ENCODE assay signal across 17 cellular contexts in the genomic region with DNA sequence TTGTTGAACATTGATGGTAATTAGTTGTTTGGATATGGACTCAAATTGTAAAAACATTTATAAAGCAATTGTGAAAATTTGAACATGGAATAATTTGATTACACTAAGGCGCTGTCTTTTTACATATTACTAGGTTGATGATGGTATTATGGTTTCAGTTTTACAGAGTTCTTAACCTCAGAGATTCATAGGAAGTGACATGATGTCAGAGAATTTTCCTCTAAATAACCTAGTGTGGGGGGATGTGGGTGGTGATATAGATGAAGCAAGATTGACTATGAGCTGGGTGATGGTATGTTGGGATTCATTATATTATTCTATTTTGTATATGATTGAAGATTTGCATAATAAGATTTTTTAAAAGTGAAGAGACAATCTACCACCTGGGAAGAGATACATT. TPM values are rescaled to one million over a fixed set of nuclear protein-coding genes. Genes with fewer than 3 reads are reported as not detected.
DNase-seq lines count a peak whose midpoint lies in the region; ATAC-seq lines count a peak whose summit lies in the region.
"Had no signal": no experiment of that assay in that cellular context is flagged by ENCODE, and none has a peak within 500 bp of the region (broad histone marks: within the 10 kb centered on the region; RNA-seq: fewer than 3 reads in every experiment).

No MANE protein-coding gene starts in this region.

- CTCF ChIA-PET in activated CD4-positive, alpha-beta memory T cell treated with anti-CD3 and anti-CD28 coated beads for 36 hours (lab: Charles Lee): interaction anchor here (2.2 to 3.3 kb wide), 2 partner anchors 23 to 24 kb away, joined by 7 to 23 read pairs; no protein-coding TSS in a partner anchor
- CTCF ChIA-PET in activated CD4-positive, alpha-beta memory T cell treated with anti-CD3 and anti-CD28 coated beads, Interleukin-2, amount 10 ng/mL, durations not matched to agents 7 days and 5 days (lab: Charles Lee): no interaction called here

- H3K27ac Mint-ChIP-seq in activated CD4-positive, alpha-beta memory T cell treated with anti-CD3 and anti-CD28 coated beads for 36 hours: peak overlapping the region; percentile 46
- H3K27ac Mint-ChIP-seq in activated CD4-positive, alpha-beta memory T cell treated with anti-CD3 and anti-CD28 coated beads, Interleukin-2, amount 10 ng/mL, durations not matched to agents 7 days and 5 days: no peak overlapping the region
- peak overlapping the region; percentile 80 for H3K27ac Mint-ChIP-seq in activated T-helper 1 cell treated with anti-CD3 and anti-CD28 coated beads, Interleukin-12 subunit alpha, Interleukin-12 subunit beta, Interleukin-2, Interleukin-4 antibody, amounts not matched to agents 30 ng/mL and 10 ng/mL and 1 ng/mL, durations not matched to agents 14 hours and 24 hours and 36 hours
- peak overlapping the region; percentile 69 to 82 for H3K27ac Mint-ChIP-seq in natural killer cell treated with Interleukin-12 subunit alpha and Interleukin-12 subunit beta and Interleukin-15 and Interleukin-18, amount 100 ng/mL, for 72 hours

- POLR2A ChIA-PET in activated CD4-positive, alpha-beta memory T cell treated with anti-CD3 and anti-CD28 coated beads for 36 hours (lab: Charles Lee): no interaction called here
- POLR2A ChIA-PET in activated CD4-positive, alpha-beta memory T cell treated with anti-CD3 and anti-CD28 coated beads, Interleukin-2, amount 10 ng/mL, durations not matched to agents 7 days and 5 days (lab: Charles Lee): no interaction called here

- intact Hi-C loops in activated CD4-positive, alpha-beta memory T cell treated with anti-CD3 and anti-CD28 coated beads for 36 hours (cut with micrococcal nuclease): loop anchor here (2.0 to 5.0 kb wide), 4 partner anchors 47 to 475 kb away; a partner anchor contains a TSS
- intact Hi-C loops in activated T-helper 1 cell treated with anti-CD3 and anti-CD28 coated beads, Interleukin-12 subunit alpha, Interleukin-12 subunit beta, Interleukin-2, Interleukin-4 antibody, amounts not matched to agents 30 ng/mL and 10 ng/mL and 1 ng/mL, durations not matched to agents 14 hours and 24 hours and 36 hours (cut with micrococcal nuclease): loop anchor here (1.0 kb wide), 3 partner anchors 46 to 73 kb away; a partner anchor contains a TSS

- DNase-seq in activated CD4-positive, alpha-beta memory T cell treated with anti-CD3 and anti-CD28 coated beads for 36 hours: no peak
- no peak for DNase-seq in activated CD4-positive, alpha-beta memory T cell treated with anti-CD3 and anti-CD28 coated beads, Interleukin-2, amount 10 ng/mL, durations not matched to agents 7 days and 5 days
- DNase-seq in ELR (ENCODE audit: low read depth) (peak; percentile 27), NCI-H510A (lab: John Stamatoyannopoulos, UW) (no peak), NCI-H1048 (lab: John Stamatoyannopoulos, UW) (no peak)
- DNase-seq in activated T-helper 1 cell treated with anti-CD3 and anti-CD28 coated beads, Interleukin-12 subunit alpha, Interleukin-12 subunit beta, Interleukin-2, Interleukin-4 antibody, amounts not matched to agents 30 ng/mL and 10 ng/mL and 1 ng/mL, durations not matched to agents 14 hours and 24 hours and 36 hours (ENCODE audit: low spot score): no peak
- DNase-seq in natural killer cell treated with Interleukin-12 subunit alpha and Interleukin-12 subunit beta and Interleukin-15 and Interleukin-18, amount 100 ng/mL, for 72 hours (ENCODE audit: low spot score): no peak
- DNase-seq: DND-41, GDM1, MV-4-11, NCI-H1436, NCI-H2029, NCI-H2171, NCI-H446 treated with DMSO at 0.1 percent for 48 hours, NCI-H774 had no signal

- no peaks in the 10 kb centered on the region for H3K9me3 Mint-ChIP-seq in activated CD4-positive, alpha-beta memory T cell treated with anti-CD3 and anti-CD28 coated beads for 36 hours
- H3K9me3 Mint-ChIP-seq in activated CD4-positive, alpha-beta memory T cell treated with anti-CD3 and anti-CD28 coated beads, Interleukin-2, amount 10 ng/mL, durations not matched to agents 7 days and 5 days: no peaks in the 10 kb centered on the region
- peaks cover 5% of the 10 kb centered on the region for H3K9me3 Mint-ChIP-seq in activated T-helper 1 cell treated with anti-CD3 and anti-CD28 coated beads, Interleukin-12 subunit alpha, Interleukin-12 subunit beta, Interleukin-2, Interleukin-4 antibody, amounts not matched to agents 30 ng/mL and 10 ng/mL and 1 ng/mL, durations not matched to agents 14 hours and 24 hours and 36 hours
- H3K9me3 Mint-ChIP-seq in natural killer cell treated with Interleukin-12 subunit alpha and Interleukin-12 subunit beta and Interleukin-15 and Interleukin-18, amount 100 ng/mL, for 72 hours: no peaks in the 10 kb centered on the region

- H3K4me1 Mint-ChIP-seq in activated CD4-positive, alpha-beta memory T cell treated with anti-CD3 and anti-CD28 coated beads for 36 hours (ENCODE audit: low read depth): peaks cover 18% of the 10 kb centered on the region
- H3K4me1 Mint-ChIP-seq in activated CD4-positive, alpha-beta memory T cell treated with anti-CD3 and anti-CD28 coated beads, Interleukin-2, amount 10 ng/mL, durations not matched to agents 7 days and 5 days: peaks cover 17% of the 10 kb centered on the region
- peaks cover 26% of the 10 kb centered on the region for H3K4me1 Mint-ChIP-seq in activated T-helper 1 cell treated with anti-CD3 and anti-CD28 coated beads, Interleukin-12 subunit alpha, Interleukin-12 subunit beta, Interleukin-2, Interleukin-4 antibody, amounts not matched to agents 30 ng/mL and 10 ng/mL and 1 ng/mL, durations not matched to agents 14 hours and 24 hours and 36 hours (ENCODE audit: low read depth)
- H3K4me1 Mint-ChIP-seq in natural killer cell treated with Interleukin-12 subunit alpha and Interleukin-12 subunit beta and Interleukin-15 and Interleukin-18, amount 100 ng/mL, for 72 hours (ENCODE audit: low read depth in 2 of 2): peaks cover 14 to 29% of the 10 kb centered on the region in 2 donors

- peak; percentile 94 to 97 for ATAC-seq in natural killer cell treated with Interleukin-12 subunit alpha and Interleukin-12 subunit beta and Interleukin-15 and Interleukin-18, amount 100 ng/mL, for 72 hours
- ATAC-seq in HG02981 (IDR thresholded peaks at IDR 0.05; ENCODE audit: unreplicated experiment): no peak
- ATAC-seq: A549 had no signal

- peaks cover 21% of the 10 kb centered on the region for H3K27me3 Mint-ChIP-seq in activated CD4-positive, alpha-beta memory T cell treated with anti-CD3 and anti-CD28 coated beads for 36 hours
- H3K27me3 Mint-ChIP-seq in activated CD4-positive, alpha-beta memory T cell treated with anti-CD3 and anti-CD28 coated beads, Interleukin-2, amount 10 ng/mL, durations not matched to agents 7 days and 5 days: peaks cover 18% of the 10 kb centered on the region
- H3K27me3 Mint-ChIP-seq in activated T-helper 1 cell treated with anti-CD3 and anti-CD28 coated beads, Interleukin-12 subunit alpha, Interleukin-12 subunit beta, Interleukin-2, Interleukin-4 antibody, amounts not matched to agents 30 ng/mL and 10 ng/mL and 1 ng/mL, durations not matched to agents 14 hours and 24 hours and 36 hours (ENCODE audit: insufficient read depth): peaks cover 19% of the 10 kb centered on the region
- peaks cover 9 to 25% of the 10 kb centered on the region in 2 donors for H3K27me3 Mint-ChIP-seq in natural killer cell treated with Interleukin-12 subunit alpha and Interleukin-12 subunit beta and Interleukin-15 and Interleukin-18, amount 100 ng/mL, for 72 hours

- no peak overlapping the region for H3K4me3 Mint-ChIP-seq in activated CD4-positive, alpha-beta memory T cell treated with anti-CD3 and anti-CD28 coated beads for 36 hours
- H3K4me3 Mint-ChIP-seq in activated CD4-positive, alpha-beta memory T cell treated with anti-CD3 and anti-CD28 coated beads, Interleukin-2, amount 10 ng/mL, durations not matched to agents 7 days and 5 days: no peak overlapping the region
- peak overlapping the region; percentile 3 for H3K4me3 Mint-ChIP-seq in activated T-helper 1 cell treated with anti-CD3 and anti-CD28 coated beads, Interleukin-12 subunit alpha, Interleukin-12 subunit beta, Interleukin-2, Interleukin-4 antibody, amounts not matched to agents 30 ng/mL and 10 ng/mL and 1 ng/mL, durations not matched to agents 14 hours and 24 hours and 36 hours
- peak overlapping the region; percentile 65 for H3K4me3 Mint-ChIP-seq in natural killer cell treated with Interleukin-12 subunit alpha and Interleukin-12 subunit beta and Interleukin-15 and Interleukin-18, amount 100 ng/mL, for 72 hours

- H3K36me3 Mint-ChIP-seq in activated CD4-positive, alpha-beta memory T cell treated with anti-CD3 and anti-CD28 coated beads for 36 hours: no peaks in the 10 kb centered on the region
- no peaks in the 10 kb centered on the region for H3K36me3 Mint-ChIP-seq in activated CD4-positive, alpha-beta memory T cell treated with anti-CD3 and anti-CD28 coated beads, Interleukin-2, amount 10 ng/mL, durations not matched to agents 7 days and 5 days (ENCODE audit: low read depth)
- H3K36me3 Mint-ChIP-seq in activated T-helper 1 cell treated with anti-CD3 and anti-CD28 coated beads, Interleukin-12 subunit alpha, Interleukin-12 subunit beta, Interleukin-2, Interleukin-4 antibody, amounts not matched to agents 30 ng/mL and 10 ng/mL and 1 ng/mL, durations not matched to agents 14 hours and 24 hours and 36 hours (ENCODE audit: low read depth): peaks cover 2% of the 10 kb centered on the region
- no peaks in the 10 kb centered on the region for H3K36me3 Mint-ChIP-seq in natural killer cell treated with Interleukin-12 subunit alpha and Interleukin-12 subunit beta and Interleukin-15 and Interleukin-18, amount 100 ng/mL, for 72 hours

RNA-seq across cellular contexts. Expression of a gene that starts 45.9 kb away (rescaled TPM):
- total RNA-seq in activated CD4-positive, alpha-beta memory T cell treated with anti-CD3 and anti-CD28 coated beads for 36 hours: 100 to 1,000 TPM; 346 to 347 TPM
- 100 to 1,000 TPM; 200 to 210 TPM for total RNA-seq in activated CD4-positive, alpha-beta memory T cell treated with anti-CD3 and anti-CD28 coated beads, Interleukin-2, amount 10 ng/mL, durations not matched to agents 7 days and 5 days
- total RNA-seq in activated T-helper 1 cell treated with anti-CD3 and anti-CD28 coated beads, Interleukin-12 subunit alpha, Interleukin-12 subunit beta, Interleukin-2, Interleukin-4 antibody, amounts not matched to agents 30 ng/mL and 10 ng/mL and 1 ng/mL, durations not matched to agents 14 hours and 24 hours and 36 hours: 365 and 380 TPM in 2 replicates
- total RNA-seq in natural killer cell treated with Interleukin-12 subunit alpha and Interleukin-12 subunit beta and Interleukin-15 and Interleukin-18, amount 100 ng/mL, for 72 hours: 100 to 1,000 TPM; 226 to 254 TPM

RNA-seq across cellular contexts. Expression of a gene that starts 59.4 kb away (rescaled TPM):
- total RNA-seq in activated CD4-positive, alpha-beta memory T cell treated with anti-CD3 and anti-CD28 coated beads for 36 hours: 10 to 100 TPM; 46.9 to 48.5 TPM
- 10 to 100 TPM; 61.4 to 63.6 TPM for total RNA-seq in activated CD4-positive, alpha-beta memory T cell treated with anti-CD3 and anti-CD28 coated beads, Interleukin-2, amount 10 ng/mL, durations not matched to agents 7 days and 5 days
- 57.0 and 59.7 TPM in 2 replicates for total RNA-seq in activated T-helper 1 cell treated with anti-CD3 and anti-CD28 coated beads, Interleukin-12 subunit alpha, Interleukin-12 subunit beta, Interleukin-2, Interleukin-4 antibody, amounts not matched to agents 30 ng/mL and 10 ng/mL and 1 ng/mL, durations not matched to agents 14 hours and 24 hours and 36 hours
- 10 to 100 TPM; 62.8 to 74.3 TPM for total RNA-seq in natural killer cell treated with Interleukin-12 subunit alpha and Interleukin-12 subunit beta and Interleukin-15 and Interleukin-18, amount 100 ng/mL, for 72 hours

Comparison
In these comparisons a context has a peak if more than half of its experiments do, and no peak if none do; other contexts are left out.
1. H3K4me3 Mint-ChIP-seq: peak in activated T-helper 1 cell treated with anti-CD3 and anti-CD28 coated beads, Interleukin-12 subunit alpha, Interleukin-12 subunit beta, Interleukin-2, Interleukin-4 antibody, amounts not matched to agents 30 ng/mL and 10 ng/mL and 1 ng/mL, durations not matched to agents 14 hours and 24 hours and 36 hours (single experiment) and natural killer cell treated with Interleukin-12 subunit alpha and Interleukin-12 subunit beta and Interleukin-15 and Interleukin-18, amount 100 ng/mL, for 72 hours (single experiment); none in activated CD4-positive, alpha-beta memory T cell treated with anti-CD3 and anti-CD28 coated beads for 36 hours (single experiment) and activated CD4-positive, alpha-beta memory T cell treated with anti-CD3 and anti-CD28 coated beads, Interleukin-2, amount 10 ng/mL, durations not matched to agents 7 days and 5 days (single experiment).